In genomic region chr6:38638941-38639497, GRCh38 we compare ENCODE assay signal across 1 cellular context.
TF ChIP-seq lines count a peak whose summit lies in the region.

No MANE protein-coding gene starts in this region.

TF ChIP-seq in HepG2, 621 proteins besides CTCF, POLR2A, EP300 and RAD21 (continued from another document):
- no peak for TF ChIP-seq ZBTB40 (IDR thresholded peaks at IDR 0.05)
- TF ChIP-seq ZBTB40 (CRISPR knock-in tag; IDR thresholded peaks at IDR 0.05) = 0 out of 2 replicates have a peak, but pooled peaks have one; percentile 30
- TF ChIP-seq NFE2L2 (IDR thresholded peaks at IDR 0.05; ENCODE audit: low read length) = no peak
- peak; percentile 9; the same call in 1 of the 2 replicates for TF ChIP-seq KLF9 (CRISPR knock-in tag; IDR thresholded peaks at IDR 0.05; ENCODE audit: low read depth)
- TF ChIP-seq HOXA3 (CRISPR knock-in tag; IDR thresholded peaks at IDR 0.05) = no peak
- TF ChIP-seq ZNF12 (CRISPR knock-in tag; IDR thresholded peaks at IDR 0.05) = peak; percentile 80
- TF ChIP-seq MXD1 (CRISPR knock-in tag; IDR thresholded peaks at IDR 0.05) = peak; percentile 0; the same call in 1 of the 2 replicates
- no peak for TF ChIP-seq JDP2 (CRISPR knock-in tag; IDR thresholded peaks at IDR 0.05; ENCODE audit: borderline replicate concordance)
- 0 out of 2 replicates have a peak, but pooled peaks have one; percentile 85 for TF ChIP-seq FOXO4 (CRISPR knock-in tag; conservative IDR thresholded peaks at IDR 0.05)
- 0 out of 2 replicates have a peak, but pooled peaks have one; percentile 18 for TF ChIP-seq ZSCAN12 (CRISPR knock-in tag; IDR thresholded peaks at IDR 0.05)
- TF ChIP-seq ZNF788 (CRISPR knock-in tag; IDR thresholded peaks at IDR 0.05; ENCODE audit: borderline replicate concordance) = peak; percentile 82; the same call in 1 of the 2 replicates
- no peak for TF ChIP-seq SSRP1 (CRISPR knock-in tag; IDR thresholded peaks at IDR 0.05)
- 0 out of 2 replicates have a peak, but pooled peaks have one; percentile 14 for TF ChIP-seq NKX3-1 (CRISPR knock-in tag; IDR thresholded peaks at IDR 0.05)
- TF ChIP-seq JUN (CRISPR knock-in tag; IDR thresholded peaks at IDR 0.05) = 0 out of 2 replicates have a peak, but pooled peaks have one; percentile 49
- TF ChIP-seq ZNF20 (CRISPR knock-in tag; IDR thresholded peaks at IDR 0.05) = 0 out of 2 replicates have a peak, but pooled peaks have one; percentile 18
- 0 out of 2 replicates have a peak, but pooled peaks have one; percentile 52 for TF ChIP-seq GFI1 (CRISPR knock-in tag; IDR thresholded peaks at IDR 0.05; ENCODE audit: borderline replicate concordance)
- 0 out of 2 replicates have a peak, but pooled peaks have one; percentile 21 for TF ChIP-seq ZNF280D (CRISPR knock-in tag; IDR thresholded peaks at IDR 0.05)
- TF ChIP-seq ZNF782 (CRISPR knock-in tag; IDR thresholded peaks at IDR 0.05; ENCODE audit: borderline replicate concordance) = 0 out of 2 replicates have a peak, but pooled peaks have one; percentile 70
- TF ChIP-seq ZNF678 (CRISPR knock-in tag; IDR thresholded peaks at IDR 0.05) = 0 out of 2 replicates have a peak, but pooled peaks have one; percentile 66
- no peak for TF ChIP-seq SATB2 (CRISPR knock-in tag; IDR thresholded peaks at IDR 0.05)
TF ChIP-seq in HepG2: peak in this region for 41.
